ENCODE assay signal across 20 cellular contexts in the genomic region with DNA sequence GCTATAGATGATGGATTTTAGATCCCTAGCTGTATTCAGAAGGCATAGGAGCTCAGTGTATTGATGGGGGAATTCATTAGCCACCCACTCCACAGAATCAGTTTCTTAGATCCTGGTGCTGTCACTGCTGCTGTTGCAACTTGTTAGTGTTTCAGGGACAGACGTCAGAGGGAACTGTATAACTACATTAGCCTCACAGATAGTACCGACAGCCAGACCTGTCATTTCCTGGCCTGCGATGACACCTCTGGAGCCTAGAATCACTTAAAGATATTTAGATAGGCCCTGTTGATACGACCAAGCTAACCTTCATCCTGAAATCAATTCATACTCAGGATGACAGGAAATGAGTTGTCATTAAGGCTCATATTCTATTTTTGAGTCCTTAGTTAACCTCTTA.
DNase-seq lines count a peak whose midpoint lies in the region; ATAC-seq, FAIRE-seq and TF ChIP-seq lines count a peak whose summit lies in the region.
"Had no signal": no experiment of that assay in that cellular context is flagged by ENCODE, and none has a peak within 500 bp of the region (broad histone marks: within the 10 kb centered on the region; RNA-seq: fewer than 3 reads in every experiment).

No MANE protein-coding gene starts in this region.

- no peaks in the 10 kb centered on the region for H3K9me2 ChIP-seq in GM23248 (ENCODE audit: insufficient read depth)

- no peak overlapping the region for H3K9ac ChIP-seq in GM23248

- H3K4me1 ChIP-seq in psoas muscle (no peaks in the 10 kb centered on the region), GM23248 (ENCODE audit: insufficient read depth) (no peaks in the 10 kb centered on the region)
- H3K4me1 ChIP-seq: A549, Caco-2, HAP-1 had no signal

- H3K79me2 ChIP-seq in GM23248 (ENCODE audit: insufficient read depth) = no peaks in the 10 kb centered on the region

- TF ChIP-seq CTCF in psoas muscle (IDR thresholded peaks at IDR 0.05) = no peak
- TF ChIP-seq CTCF in D721Med (IDR thresholded peaks at IDR 0.05; ENCODE audit: insufficient read depth, missing control alignments) = no peak

- WGBS in psoas muscle, 3 donors = 26 to 37% (median 32%) methylated on average over 4 of the region's 4 CpGs
- 25 to 26% methylated on average over 4 of the region's 4 CpGs for whole genome bisulfite sequencing in GM23248 (ENCODE audit: low coverage in 1 of 2, low lambda C conversion rate in 2 of 2, missing lambda C conversion rate in 2 of 2), 2 experiments

- no peak overlapping the region for H2AFZ ChIP-seq in GM23248

- H3K27me3 ChIP-seq in psoas muscle (ENCODE audit: insufficient read depth in 3 of 3, low read length in 2 of 3) = no peaks in the 10 kb centered on the region
- H3K27me3 ChIP-seq in GM23248 (replicated peaks; ENCODE audit: insufficient read depth) = no peaks in the 10 kb centered on the region

- intact Hi-C loops in psoas muscle (cut with DNase I) = no loop called here

- H3K4me2 ChIP-seq in GM23248 (ENCODE audit: unreplicated experiment) = no peak overlapping the region
- H3K4me2 ChIP-seq: A549 had no signal

- no peaks in the 10 kb centered on the region for H3K9me3 ChIP-seq in psoas muscle
- H3K9me3 ChIP-seq in GM23248 (ENCODE audit: low read depth) = no peaks in the 10 kb centered on the region
- H3K9me3 ChIP-seq: A549, Caco-2, HAP-1 had no signal

- in situ Hi-C loops in GM23248 (cut with MboI) = no loop called here

- H3K4me3 ChIP-seq in psoas muscle (no peak overlapping the region), GM23248 (no peak overlapping the region)
- H3K4me3 ChIP-seq: A549, HAP-1 had no signal

- no peak for FAIRE-seq in D721Med (lab: Jason Lieb, UNC)
- FAIRE-seq: A549, GM12892, HepG2 had no signal

- ATAC-seq in psoas muscle (peak; percentile 44 to 87 (median 84)), HG03095 (IDR thresholded peaks at IDR 0.05; ENCODE audit: unreplicated experiment) (no peak)
- ATAC-seq: A549, HepG2 had no signal

- H3K36me3 ChIP-seq in psoas muscle (ENCODE audit: insufficient read depth in 1 of 2, low read depth in 1 of 2) (no peaks in the 10 kb centered on the region), GM23248 (ENCODE audit: low read depth) (no peaks in the 10 kb centered on the region)
- H3K36me3 ChIP-seq: HAP-1 had no signal

- DNase-seq in NCI-H510A treated with DMSO at 0.1 percent for 48 hours (lab: John Stamatoyannopoulos, UW) (peak; percentile 29), NCI-H510A (lab: John Stamatoyannopoulos, UW) (no peak), left kidney (ENCODE audit: low read depth, low spot score) (peak; percentile 18), psoas muscle (no peak), D721Med (ENCODE audit: insufficient read length, low spot score) (no peak), GM23248 (no peak)
- DNase-seq: AML-193; Caco-2; CD4-positive, alpha-beta T cell; DMS153; DMS79; GDM1; KBM-7 had no signal

- H4K20me1 ChIP-seq in GM23248 (ENCODE audit: insufficient read depth) = no peaks in the 10 kb centered on the region

- H3K27ac ChIP-seq in psoas muscle (peak overlapping the region; percentile 73), GM23248 (no peak overlapping the region)
- H3K27ac ChIP-seq: 22Rv1, A549, C4-2B had no signal

- no peaks in the 10 kb centered on the region for H3F3A ChIP-seq in GM23248 (ENCODE audit: insufficient read depth)

Comparison
In these comparisons a context has a peak if more than half of its experiments do, and no peak if none do; other contexts are left out.
1. DNase-seq: peak in NCI-H510A treated with DMSO at 0.1 percent for 48 hours (single experiment) and left kidney (single experiment); none in NCI-H510A (single experiment), psoas muscle (0 of 2), D721Med (single experiment) and GM23248 (single experiment).